ENCODE assay signal across 1 cellular context in the genomic region with DNA sequence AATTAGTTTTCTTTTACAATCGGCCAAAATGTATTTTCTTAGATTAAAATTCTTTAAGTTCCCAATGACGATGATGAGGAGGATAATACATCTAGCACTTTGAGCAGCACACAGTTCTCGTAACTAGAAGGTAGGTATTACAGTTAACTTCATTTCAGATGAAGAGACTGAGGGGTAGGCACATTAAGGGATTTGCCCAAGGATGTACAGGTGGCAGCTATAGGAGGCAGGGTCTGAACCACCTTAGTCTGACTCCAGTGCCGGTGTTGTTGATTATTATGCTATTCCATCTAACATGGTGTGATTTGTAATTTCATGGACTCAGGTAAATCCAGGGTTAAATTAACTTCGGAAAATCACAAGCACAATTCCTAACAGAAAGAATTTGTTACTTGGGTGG.
TF ChIP-seq lines count a peak whose summit lies in the region.

No MANE protein-coding gene starts in this region.

TF ChIP-seq in SK-N-SH, 30 proteins besides CTCF, POLR2A, EP300 and RAD21:
- no peak for TF ChIP-seq EZH2phosphoT487 (IDR thresholded peaks at IDR 0.05; ENCODE audit: borderline replicate concordance, low read depth)
- TF ChIP-seq POLR2AphosphoS5 (IDR thresholded peaks at IDR 0.05; ENCODE audit: low read depth, low read length), result no peak
- no peak for TF ChIP-seq NRF1 (IDR thresholded peaks at IDR 0.05; ENCODE audit: low read depth, low read length)
